ENCODE assay signal across 25 cellular contexts in the genomic region with DNA sequence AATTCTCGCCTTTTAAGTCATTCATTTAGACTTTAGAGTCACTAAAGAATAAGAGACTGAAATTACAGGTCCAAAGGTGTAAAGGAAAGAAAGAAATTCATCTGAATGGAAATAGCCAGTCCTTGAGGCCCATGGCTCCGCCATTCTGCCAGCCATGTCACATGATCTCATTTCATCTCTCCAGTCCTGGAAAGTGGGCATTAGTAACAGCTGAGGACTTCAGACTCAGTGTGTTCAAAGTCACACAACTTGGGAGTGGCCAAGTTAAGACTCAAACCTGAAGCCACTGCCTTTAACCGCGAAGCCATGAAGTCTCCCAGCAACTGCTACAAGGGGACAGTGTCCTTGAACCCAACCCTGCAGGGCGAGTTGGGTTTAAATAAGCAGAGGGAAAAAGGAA.
"Had no signal": no experiment of that assay in that cellular context is flagged by ENCODE, and none has a peak within 500 bp of the region (broad histone marks: within the 10 kb centered on the region; RNA-seq: fewer than 3 reads in every experiment).

No MANE protein-coding gene starts in this region.

- H3K27me3 ChIP-seq: body of pancreas, gastrocnemius medialis had no signal

- ATAC-seq: body of pancreas, gastrocnemius medialis, right cardiac atrium, SK-N-SH treated with all-trans-retinoic acid at 6 μM for 48 hours had no signal

- H3K36me3 Mint-ChIP-seq: memory B cell had no signal

- H3K9me3 Mint-ChIP-seq: memory B cell; nephron progenitor cell; stimulated activated naive CD8-positive, alpha-beta T cell treated with anti-CD3 and anti-CD28 coated beads, Interleukin-15, amount 100 ng/mL, for 72 hours; type B pancreatic cell had no signal

- H3K4me1 Mint-ChIP-seq: nephron progenitor cell had no signal

- H3K9me3 ChIP-seq: body of pancreas, gastrocnemius medialis, left ventricle myocardium inferior, prostate gland had no signal

- H3K27ac ChIP-seq: body of pancreas, gastrocnemius medialis, left ventricle myocardium inferior, prostate gland had no signal

- H3K27ac Mint-ChIP-seq: memory B cell, nephron progenitor cell, type B pancreatic cell had no signal

- DNase-seq: activated CD4-positive, alpha-beta T cell treated with anti-CD3 and anti-CD28 coated beads for 4 hours; activated effector memory CD4-positive, alpha-beta T cell treated with Interleukin-2 at 50 U/mL for 16 hours; activated naive CD4-positive, alpha-beta T cell treated with anti-CD3 and anti-CD28 coated beads, Interleukin-2, amount 50 U/mL, for 16 hours; activated T-cell treated with anti-CD3 and anti-CD28 coated beads for 4 hours; amniotic stem cell; body of pancreas; central memory CD4-positive, alpha-beta T cell; cortex of kidney; effector memory CD4-positive, alpha-beta T cell; erythroblast; gastrocnemius medialis; kidney; left ventricle myocardium inferior; nephron progenitor cell; right cardiac atrium; SHP77 treated with DMSO at 0.1 percent for 48 hours; small intestine; stimulated activated CD4-positive, alpha-beta T cell treated with anti-CD3 and anti-CD28 coated beads, Interleukin-4, amount 100 ng/mL, for 4 hours; stimulated activated CD8-positive, alpha-beta memory T cell treated with anti-CD3 and anti-CD28 coated beads, Interleukin-4, amount 100 ng/mL, for 48 hours; stimulated activated naive CD8-positive, alpha-beta T cell treated with anti-CD3 and anti-CD28 coated beads, Interleukin-15, amount 100 ng/mL, for 72 hours; T-helper 2 cell had no signal

- H3K4me3 Mint-ChIP-seq: memory B cell, nephron progenitor cell, type B pancreatic cell had no signal

- H3K4me1 ChIP-seq: body of pancreas, gastrocnemius medialis, prostate gland had no signal

- H3K36me3 ChIP-seq: gastrocnemius medialis, left ventricle myocardium inferior, prostate gland had no signal

- H3K4me3 ChIP-seq: body of pancreas, gastrocnemius medialis, left ventricle myocardium inferior, prostate gland had no signal
